Comparison of ENCODE assay signal across 13 cellular contexts in genomic region chr5:143318270-143318669, GRCh38.
"Had no signal": no experiment of that assay in that cellular context is flagged by ENCODE, and none has a peak within 500 bp of the region (broad histone marks: within the 10 kb centered on the region; RNA-seq: fewer than 3 reads in every experiment).

No MANE protein-coding gene starts in this region.

- H3K36me3 ChIP-seq: neural progenitor cell, right atrium auricular region, suprapubic skin had no signal

- H3K27me3 Mint-ChIP-seq: type B pancreatic cell had no signal

- H3K27me3 ChIP-seq: neural progenitor cell, right atrium auricular region, suprapubic skin had no signal

- H3K9me3 Mint-ChIP-seq: neural progenitor cell; T-helper 1 cell treated with Interleukin-12 subunit alpha and Interleukin-12 subunit beta and Interleukin-4 antibody, amounts not matched to agents 30 μg/mL and 1 μg/mL, for 36 hours; type B pancreatic cell had no signal

- H3K27ac Mint-ChIP-seq: neural progenitor cell; T-helper 1 cell treated with Interleukin-12 subunit alpha and Interleukin-12 subunit beta and Interleukin-4 antibody, amounts not matched to agents 30 μg/mL and 1 μg/mL, for 36 hours; type B pancreatic cell had no signal

- H3K9me3 ChIP-seq: right atrium auricular region, suprapubic skin had no signal

- DNase-seq: activated effector memory CD4-positive, alpha-beta T cell treated with Interleukin-2 at 50 U/mL for 16 hours; central memory CD4-positive, alpha-beta T cell; effector CD4-positive, alpha-beta T cell; midbrain; stimulated activated naive CD4-positive, alpha-beta T cell treated with Interleukin-2 at 50 U/mL for 16 hours had no signal

- H3K4me3 ChIP-seq: coronary artery, lung, neural progenitor cell, right atrium auricular region, suprapubic skin had no signal

- H3K4me1 Mint-ChIP-seq: neural progenitor cell had no signal

- H3K27ac ChIP-seq: coronary artery, neural progenitor cell, parathyroid adenoma, right atrium auricular region, suprapubic skin had no signal

- H3K36me3 Mint-ChIP-seq: neural progenitor cell had no signal

- H3K4me3 Mint-ChIP-seq: neural progenitor cell; T-helper 1 cell treated with Interleukin-12 subunit alpha and Interleukin-12 subunit beta and Interleukin-4 antibody, amounts not matched to agents 30 μg/mL and 1 μg/mL, for 36 hours; type B pancreatic cell had no signal
